ENCODE assay signal across 8 cellular contexts in the genomic region with DNA sequence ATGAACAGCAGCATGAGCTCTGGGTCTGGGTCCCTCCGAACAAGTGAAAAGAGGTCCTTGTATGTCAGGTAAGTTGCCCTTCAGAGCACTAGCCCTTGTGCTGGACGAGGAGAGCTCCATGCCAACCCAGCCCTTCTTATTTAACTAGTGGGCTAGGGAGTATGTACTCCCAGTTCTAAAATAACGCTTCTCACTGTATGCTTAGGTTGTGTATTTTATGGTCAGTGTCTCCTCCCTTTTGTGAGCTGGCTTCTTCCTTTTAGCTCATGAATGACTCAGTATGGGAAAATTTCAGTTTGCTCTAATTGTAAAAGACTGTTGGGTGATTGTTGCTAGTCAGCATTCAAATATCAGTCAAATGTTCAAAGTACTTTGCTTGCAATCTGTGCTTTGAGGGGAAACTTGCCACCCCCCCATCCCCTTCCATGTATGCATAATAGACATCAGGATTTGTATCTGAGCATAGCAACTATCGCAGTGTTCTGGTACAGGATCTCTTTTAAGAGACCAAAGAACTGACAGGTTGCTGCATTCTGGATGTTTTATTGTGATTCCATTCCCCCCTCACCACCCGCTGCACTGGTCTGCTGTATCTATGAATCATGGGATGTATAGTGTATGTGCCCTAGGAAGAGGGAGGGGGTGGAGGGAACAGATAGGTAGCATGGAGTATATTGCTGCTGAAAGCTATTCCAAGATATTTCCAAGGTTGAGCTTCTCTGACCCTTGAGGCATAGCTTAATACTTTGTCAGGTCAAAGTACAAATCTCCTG. TPM values are rescaled to one million over a fixed set of nuclear protein-coding genes. Genes with fewer than 3 reads are reported as not detected.
A peak's percentile ranks its signal among the peaks of the same experiment; 100 is the strongest.
DNase-seq lines count a peak whose midpoint lies in the region; ATAC-seq and TF ChIP-seq lines count a peak whose summit lies in the region.

No MANE protein-coding gene starts in this region.

- 15% methylated on average over 5 of the region's 5 CpGs for WGBS in SK-N-SH (ENCODE audit: low lambda C conversion rate)

- no peaks in the 10 kb centered on the region for H3K9me2 ChIP-seq in SK-N-SH

- TF ChIP-seq CTCF in SK-N-SH (IDR thresholded peaks at IDR 0.05): no peak
- no peak for TF ChIP-seq CTCF in fibroblast of the aortic adventitia (IDR thresholded peaks at IDR 0.05; ENCODE audit: insufficient read depth, low read length)

- H3K9me3 ChIP-seq in SK-N-SH: no peaks in the 10 kb centered on the region
- no peaks in the 10 kb centered on the region for H3K9me3 ChIP-seq in effector memory CD4-positive, alpha-beta T cell (ENCODE audit: control insufficient read depth, low read length)

- POLR2A ChIA-PET in SK-N-SH (lab: Yijun Ruan, JAX): no interaction called here

- H4K20me1 ChIP-seq in SK-N-SH (ENCODE audit: insufficient read depth): no peaks in the 10 kb centered on the region

- H2AFZ ChIP-seq in SK-N-SH (ENCODE audit: low read depth): no peak overlapping the region

- ATAC-seq in GM18519 (IDR thresholded peaks at IDR 0.05; ENCODE audit: low FRiP score, unreplicated experiment): no peak

- peaks cover 0 to 3% of the 10 kb centered on the region in 2 experiments for H3K36me3 ChIP-seq in SK-N-SH (replicated peaks in 1 of 2; ENCODE audit: control insufficient read depth in 1 of 2, insufficient read depth in 2 of 2, low read length in 1 of 2)
- H3K36me3 ChIP-seq in effector memory CD4-positive, alpha-beta T cell (ENCODE audit: control insufficient read depth, insufficient read depth, low read length): no peaks in the 10 kb centered on the region

- peak overlapping the region; percentile 65 for H3K4me2 ChIP-seq in SK-N-SH

- H3K27me3 ChIP-seq in SK-N-SH (ENCODE audit: insufficient read depth): no peaks in the 10 kb centered on the region
- H3K27me3 ChIP-seq in effector memory CD4-positive, alpha-beta T cell (replicated peaks; ENCODE audit: control insufficient read depth, insufficient read depth, low read length, poor library complexity, severe bottlenecking): no peaks in the 10 kb centered on the region

- TF ChIP-seq EP300 in SK-N-SH (IDR thresholded peaks at IDR 0.05; ENCODE audit: borderline replicate concordance in 1 of 2, low read depth in 1 of 2, low read length in 1 of 2): 0 out of 4 replicates have a peak, but pooled peaks of 1 of the 2 experiments have one; percentile 4

- H3K4me3 ChIP-seq in SK-N-SH (ENCODE audit: low read depth in 2 of 2, low read length in 1 of 2) (peak overlapping the region in 1 of 2 experiments; percentile 3; a peak in 1 of 4 replicates), fibroblast of the aortic adventitia (ENCODE audit: low read depth, low read length) (no peak overlapping the region)
- H3K4me3 ChIP-seq in effector memory CD4-positive, alpha-beta T cell (ENCODE audit: insufficient read depth, low read depth, low read length, poor library complexity, severe bottlenecking): no peak overlapping the region

- H3F3A ChIP-seq in SK-N-SH (replicated peaks; ENCODE audit: insufficient read depth): peaks cover 10% of the 10 kb centered on the region

- peaks cover 0 to 20% of the 10 kb centered on the region in 2 experiments; a peak in 3 of 4 replicates for H3K4me1 ChIP-seq in SK-N-SH (ENCODE audit: control insufficient read depth in 1 of 2, insufficient read depth in 2 of 2, low read depth in 1 of 2, low read length in 1 of 2)
- no peaks in the 10 kb centered on the region for H3K4me1 ChIP-seq in effector memory CD4-positive, alpha-beta T cell (ENCODE audit: control insufficient read depth, insufficient read depth, low read length, poor library complexity, severe bottlenecking)

- no peak for TF ChIP-seq RAD21 in SK-N-SH (IDR thresholded peaks at IDR 0.05; ENCODE audit: low read length)

- peak overlapping the region; percentile 55; the same call in 1 of the 2 replicates for H3K9ac ChIP-seq in SK-N-SH

- DNase-seq in GM04504 (ENCODE audit: low read depth) (peak; percentile 51), SK-N-SH (no peak), fibroblast of the aortic adventitia (ENCODE audit: low read depth) (peak; percentile 61), putamen (ENCODE audit: low spot score) (peak; percentile 13), D341Med (ENCODE audit: low spot score) (no peak)
- no peak for DNase-seq in activated CD4-positive, alpha-beta T cell treated with anti-CD3 and anti-CD28 coated beads, Interleukin-2, amount 50 U/mL, for 48 hours
- DNase-seq in effector memory CD4-positive, alpha-beta T cell: no peak

- CTCF ChIA-PET in SK-N-SH (lab: Yijun Ruan, JAX): interaction anchor here (1.3 kb wide), 1 partner anchor 24 kb away, joined by 5 read pairs; no protein-coding TSS in a partner anchor

- H3K27ac ChIP-seq in SK-N-SH (ENCODE audit: low read depth in 2 of 2, low read length in 1 of 2): peak overlapping the region in 1 of 2 experiments; percentile 90; a peak in 2 of 4 replicates
- H3K27ac ChIP-seq in effector memory CD4-positive, alpha-beta T cell (ENCODE audit: insufficient read depth, low read length, poor library complexity, severe bottlenecking): no peak overlapping the region

- no peaks in the 10 kb centered on the region for H3K79me2 ChIP-seq in SK-N-SH (ENCODE audit: insufficient read depth)

TF ChIP-seq in SK-N-SH, 30 proteins besides CTCF, POLR2A, EP300 and RAD21:
- TF ChIP-seq GATA2 (CRISPR knock-in tag; IDR thresholded peaks at IDR 0.05) (no peak), JUND (IDR thresholded peaks at IDR 0.05) (peak; percentile 28; the same call in 1 of the 2 replicates), FOXJ3 (CRISPR knock-in tag; IDR thresholded peaks at IDR 0.05) (no peak), MXI1 (IDR thresholded peaks at IDR 0.05; ENCODE audit: low read depth, low read length) (no peak), CHD2 (IDR thresholded peaks at IDR 0.05; ENCODE audit: low read length, partially characterized antibody) (no peak), FOSL2 (IDR thresholded peaks at IDR 0.05; ENCODE audit: borderline replicate concordance, low read depth) (peak; percentile 47; the same call in 1 of the 2 replicates)
- TF ChIP-seq, protein P1, sequence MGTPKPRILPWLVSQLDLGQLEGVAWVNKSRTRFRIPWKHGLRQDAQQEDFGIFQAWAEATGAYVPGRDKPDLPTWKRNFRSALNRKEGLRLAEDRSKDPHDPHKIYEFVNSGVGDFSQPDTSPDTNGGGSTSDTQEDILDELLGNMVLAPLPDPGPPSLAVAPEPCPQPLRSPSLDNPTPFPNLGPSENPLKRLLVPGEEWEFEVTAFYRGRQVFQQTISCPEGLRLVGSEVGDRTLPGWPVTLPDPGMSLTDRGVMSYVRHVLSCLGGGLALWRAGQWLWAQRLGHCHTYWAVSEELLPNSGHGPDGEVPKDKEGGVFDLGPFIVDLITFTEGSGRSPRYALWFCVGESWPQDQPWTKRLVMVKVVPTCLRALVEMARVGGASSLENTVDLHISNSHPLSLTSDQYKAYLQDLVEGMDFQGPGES (IDR thresholded peaks at IDR 0.05; ENCODE audit: low read depth, low read length): no peak

RNA-seq across cellular contexts. Expression of a gene that starts 34.7 kb away (rescaled TPM):
- 11.7 TPM in 2 replicates for polyA plus RNA-seq in SK-N-SH (2012; rRNA removed)
- 10.7 and 12.5 TPM in 2 replicates for polyA plus RNA-seq in SK-N-SH (2012; cell fraction: cytosol; rRNA removed)
- polyA plus RNA-seq in SK-N-SH (2012; cell fraction: nucleus; rRNA removed): 10.4 and 14.1 TPM in 2 replicates
- total RNA-seq in fibroblast of the aortic adventitia (ENCODE audit: low replicate concordance): 15.0 and 15.4 TPM in 2 replicates

RNA-seq across cellular contexts. Expression of a gene that starts 56.3 kb away (rescaled TPM):
- polyA plus RNA-seq in SK-N-SH (2012; rRNA removed): 0.06 and 0.08 TPM in 2 replicates
- polyA plus RNA-seq in SK-N-SH (2012; cell fraction: cytosol; rRNA removed): 0.03 and 0.04 TPM in 2 replicates
- polyA plus RNA-seq in SK-N-SH (2012; cell fraction: nucleus; rRNA removed): 0.51 and 0.83 TPM in 2 replicates
- not detected in 2 replicates for total RNA-seq in fibroblast of the aortic adventitia (ENCODE audit: low replicate concordance)

Comparison
In these comparisons a context has a peak if more than half of its experiments do, and no peak if none do; other contexts are left out.
1. DNase-seq: peak in GM04504 (single experiment), fibroblast of the aortic adventitia (single experiment) and putamen (single experiment); none in SK-N-SH (single experiment), D341Med (single experiment), activated CD4-positive, alpha-beta T cell treated with anti-CD3 and anti-CD28 coated beads, Interleukin-2, amount 50 U/mL, for 48 hours (0 of 2) and effector memory CD4-positive, alpha-beta T cell (0 of 3).